ENCODE assay signal across 16 cellular contexts in genomic region chr14:49589387-49589786, GRCh38. TPM values are rescaled to one million over a fixed set of nuclear protein-coding genes. Genes with fewer than 3 reads are reported as not detected.
DNase-seq lines count a peak whose midpoint lies in the region; ATAC-seq, FAIRE-seq and TF ChIP-seq lines count a peak whose summit lies in the region.
"Had no signal": no experiment of that assay in that cellular context is flagged by ENCODE, and none has a peak within 500 bp of the region (broad histone marks: within the 10 kb centered on the region; RNA-seq: fewer than 3 reads in every experiment).

No MANE protein-coding gene starts in this region.

- H3K27ac ChIP-seq in liver (ENCODE audit: low read depth in 1 of 2, low read length in 2 of 2) (no peak overlapping the region), HepG2 (ENCODE audit: extremely low read length, insufficient read depth, low read length) (no peak overlapping the region)
- H3K27ac ChIP-seq: C4-2B had no signal

- H3K9me3 Mint-ChIP-seq in endothelial cell (ENCODE audit: unreplicated experiment), result no peaks in the 10 kb centered on the region

- CTCF ChIA-PET in HepG2 (lab: Yijun Ruan, JAX; ENCODE audit: low intra/inter-chr PET ratio, low total read pairs), result no interaction called here

- BruUV-seq in HepG2 (replicated peaks; lab: Mats Ljungman, UMichigan), result no TSS peak

- TF ChIP-seq EP300 in HepG2 (IDR thresholded peaks at IDR 0.05; ENCODE audit: low read depth in 2 of 2, low read length in 2 of 2), result no peak
- TF ChIP-seq EP300 in HepG2 (CRISPR knock-in tag; IDR thresholded peaks at IDR 0.05; ENCODE audit: borderline replicate concordance), result no peak
- TF ChIP-seq EP300 in Ishikawa (IDR thresholded peaks at IDR 0.05; ENCODE audit: borderline replicate concordance), result no peak

- 95% methylated on average over 3 of the region's 3 CpGs for WGBS in liver
- 82% methylated on average over 3 of the region's 3 CpGs for WGBS in HepG2 (ENCODE audit: low lambda C conversion rate)

- H3K4me3 ChIP-seq in liver (ENCODE audit: low read depth in 1 of 3, low read length in 3 of 3) (no peak overlapping the region), HepG2 (replicated peaks in 1 of 3; ENCODE audit: insufficient read depth in 1 of 3, low read depth in 2 of 3, low read length in 3 of 3) (no peak overlapping the region)

- H3K9me3 ChIP-seq in liver (ENCODE audit: control insufficient read depth in 4 of 4, low read length in 3 of 4), result no peaks in the 10 kb centered on the region
- no peaks in the 10 kb centered on the region for H3K9me3 ChIP-seq in HepG2 (ENCODE audit: low read length)

- H3K36me3 ChIP-seq in liver (ENCODE audit: control insufficient read depth in 4 of 4, insufficient read depth in 3 of 4, low read depth in 1 of 4, low read length in 3 of 4) (no peaks in the 10 kb centered on the region), HepG2 (replicated peaks in 1 of 2; ENCODE audit: control insufficient read depth in 1 of 2, insufficient read depth in 2 of 2, low read length in 2 of 2) (peaks cover under 1 to 3% of the 10 kb centered on the region in 2 experiments; a peak in 2 of 5 replicates)

- TF ChIP-seq CTCF in liver (IDR thresholded peaks at IDR 0.05; ENCODE audit: low read depth, low read length, missing input control) (no peak), HepG2 (CRISPR knock-in tag; IDR thresholded peaks at IDR 0.05) (no peak), endothelial cell (IDR thresholded peaks at IDR 0.05; ENCODE audit: unreplicated experiment) (no peak)

- FAIRE-seq in HepG2 (lab: Jason Lieb, UNC), result no peak
- FAIRE-seq: HTR-8/SVneo had no signal

- ATAC-seq in HepG2, result no peak
- ATAC-seq: HCT116 had no signal

- intact Hi-C loops in HepG2 (cut with micrococcal nuclease; ENCODE audit: unreplicated experiment), result no loop called here

- TF ChIP-seq RAD21 in liver (IDR thresholded peaks at IDR 0.05) (no peak), HepG2 (CRISPR knock-in tag; IDR thresholded peaks at IDR 0.05) (no peak), Ishikawa (IDR thresholded peaks at IDR 0.05; ENCODE audit: low read depth) (no peak)

- no peak for TF ChIP-seq POLR2A in HepG2 (IDR thresholded peaks at IDR 0.05; ENCODE audit: insufficient read depth in 1 of 2, low read depth in 2 of 2, low read length in 2 of 2)

- H3K27me3 Mint-ChIP-seq in endothelial cell (ENCODE audit: unreplicated experiment), result peaks cover 23% of the 10 kb centered on the region

- POLR2A ChIA-PET in HepG2 (lab: Yijun Ruan, JAX), result interaction anchor here (0.7 kb wide), 1 partner anchor 9 kb away, joined by 3 read pairs; the partner anchor contains the start of gene LRR1

- H3K9ac ChIP-seq in liver (ENCODE audit: low read depth in 1 of 2, low read length in 2 of 2), result no peak overlapping the region
- no peak overlapping the region for H3K9ac ChIP-seq in HepG2 (ENCODE audit: insufficient read depth, low read depth, low read length)

- peaks cover 14% of the 10 kb centered on the region for H3K36me3 Mint-ChIP-seq in endothelial cell (ENCODE audit: low read depth, unreplicated experiment)

- H3K4me1 Mint-ChIP-seq in endothelial cell (ENCODE audit: unreplicated experiment), result peaks cover 16% of the 10 kb centered on the region

- H3K79me2 ChIP-seq in HepG2 (ENCODE audit: insufficient read depth, low read length), result peaks cover 17% of the 10 kb centered on the region

- H4K20me1 ChIP-seq in HepG2 (ENCODE audit: insufficient read depth, low read length), result peaks cover 16% of the 10 kb centered on the region; the same call in 1 of the 2 replicates

- no peak for DNase-seq in HepG2 (ENCODE audit: low spot score)
- DNase-seq in endothelial cell (ENCODE audit: low spot score), result no peak
- DNase-seq in DMS53 treated with DMSO at 0.1 percent for 48 hours (lab: John Stamatoyannopoulos, UW; ENCODE audit: unreplicated experiment), result no peak
- DNase-seq in hypothalamus (lab: John Stamatoyannopoulos, UW), result no peak
- DNase-seq: ACHN; CD4-positive, alpha-beta memory T cell; DMS153; DMS79 treated with DMSO at 0.1 percent for 48 hours; GF-D8; GOT3; H7 had no signal

- in situ Hi-C loops in HepG2 (cut with HindIII; ENCODE audit: extremely low pct_ligation_motif_present, low pct_unique_long_range_greater_than_20kb), result no loop called here

- H3K4me2 ChIP-seq in HepG2 (ENCODE audit: low read depth, low read length), result no peak overlapping the region

- no peaks in the 10 kb centered on the region for H3K27me3 ChIP-seq in liver (ENCODE audit: control insufficient read depth in 4 of 4, insufficient read depth in 4 of 4, low read length in 3 of 4)
- H3K27me3 ChIP-seq in HepG2 (ENCODE audit: control insufficient read depth in 1 of 2, insufficient read depth in 2 of 2, low read length in 2 of 2), result no peaks in the 10 kb centered on the region; a peak in 1 of 5 replicates

- H3K27ac Mint-ChIP-seq in endothelial cell (ENCODE audit: unreplicated experiment), result peak overlapping the region; percentile 39

- no peak overlapping the region for H2AFZ ChIP-seq in HepG2 (ENCODE audit: low read length)

- peaks cover 3 to 13% (median 7%) of the 10 kb centered on the region in 4 donors for H3K4me1 ChIP-seq in liver (ENCODE audit: control insufficient read depth in 4 of 4, insufficient read depth in 4 of 4, low read length in 3 of 4)
- H3K4me1 ChIP-seq in HepG2 (ENCODE audit: insufficient read depth, low read length), result peaks cover 39% of the 10 kb centered on the region

- H3K4me3 Mint-ChIP-seq in endothelial cell (ENCODE audit: unreplicated experiment), result no peak overlapping the region
- H3K4me3 Mint-ChIP-seq: CD4-positive, alpha-beta memory T cell had no signal

RNA-seq across cellular contexts. Expression of gene RPS29, which starts 3.2 kb away (rescaled TPM):
- total RNA-seq in liver (1,000 to 10,000 TPM in 1 of 2 donors, 100 to 1,000 TPM in 1; 606 to 1,739 TPM), HepG2 (2016; rRNA removed; fragmentation: Illumina TruSeq; extraction: Trizol) (3,901 and 4,303 TPM in 2 replicates), endothelial cell (ENCODE audit: unreplicated experiment) (2,246 TPM)
- polyA plus RNA-seq in liver (1,000 to 10,000 TPM in 1 of 2 donors, 100 to 1,000 TPM in 1; 584 to 1,071 TPM), HepG2 (2011; rRNA removed) (7,896 and 8,215 TPM in 2 replicates)
- 8,184 and 8,598 TPM in 2 replicates for total RNA-seq in HepG2 (2016; cell fraction: cytosol; rRNA removed; fragmentation: Illumina TruSeq; extraction: Trizol; ENCODE audit: low read depth)
- 4,185 and 4,312 TPM in 2 replicates for total RNA-seq in HepG2 (2016; cell fraction: insoluble cytoplasmic fraction; rRNA removed; fragmentation: Illumina TruSeq; extraction: Trizol)
- total RNA-seq in HepG2 (2016; cell fraction: membrane; rRNA removed; fragmentation: Illumina TruSeq; extraction: Trizol), result 10,515 and 11,473 TPM in 2 replicates
- 1,563 and 1,683 TPM in 2 replicates for total RNA-seq in HepG2 (2016; cell fraction: nucleus; rRNA removed; fragmentation: Illumina TruSeq; extraction: Trizol)
- 23,106 and 23,761 TPM in 2 replicates for polyA plus RNA-seq in HepG2 (2011; cell fraction: cytosol; rRNA removed)
- polyA plus RNA-seq in HepG2 (2011; cell fraction: nucleus; rRNA removed), result 3,131 and 3,133 TPM in 2 replicates
- 7,846 and 11,802 TPM in 2 replicates for polyA plus RNA-seq in HepG2 (2012)
- polyA plus RNA-seq in HepG2 (2016; cell fraction: cytosol; fragmentation: Illumina TruSeq; extraction: Trizol; ENCODE audit: low read depth), result 7,461 and 7,652 TPM in 2 replicates
- 2,305 and 2,788 TPM in 2 replicates for polyA plus RNA-seq in HepG2 (2016; cell fraction: insoluble cytoplasmic fraction; fragmentation: Illumina TruSeq; extraction: Trizol; ENCODE audit: low read depth)
- 6,369 and 7,188 TPM in 2 replicates for polyA plus RNA-seq in HepG2 (2016; cell fraction: membrane; fragmentation: Illumina TruSeq; extraction: Trizol; ENCODE audit: low read depth)
- 1,882 and 2,182 TPM in 2 replicates for polyA plus RNA-seq in HepG2 (2016; cell fraction: nucleus; fragmentation: Illumina TruSeq; extraction: Trizol; ENCODE audit: insufficient read depth, low read depth)
- 1,545 and 1,558 TPM in 2 replicates for polyA minus RNA-seq in HepG2 (2011; rRNA and poly(A)+ RNA removed; ENCODE audit: low replicate concordance)
- 502 and 598 TPM in 2 replicates for polyA minus RNA-seq in HepG2 (2011; cell fraction: cytosol; rRNA and poly(A)+ RNA removed)
- polyA minus RNA-seq in HepG2 (2011; cell fraction: nucleus; rRNA and poly(A)+ RNA removed), result 266 and 310 TPM in 2 replicates

RNA-seq across cellular contexts. Expression of gene LRR1, which starts 9.4 kb away (rescaled TPM):
- total RNA-seq in liver (10 to 100 TPM in 1 of 2 donors, 1 to 10 TPM in 1; 3.8 to 23.2 TPM), HepG2 (2016; rRNA removed; fragmentation: Illumina TruSeq; extraction: Trizol) (36.2 and 49.8 TPM in 2 replicates), endothelial cell (ENCODE audit: unreplicated experiment) (12.9 TPM)
- polyA plus RNA-seq in liver (1 to 10 TPM; 3.7 to 4.4 TPM), HepG2 (2011; rRNA removed) (3.9 and 7.0 TPM in 2 replicates)
- total RNA-seq in HepG2 (2016; cell fraction: cytosol; rRNA removed; fragmentation: Illumina TruSeq; extraction: Trizol; ENCODE audit: low read depth), result 25.3 and 29.2 TPM in 2 replicates
- total RNA-seq in HepG2 (2016; cell fraction: insoluble cytoplasmic fraction; rRNA removed; fragmentation: Illumina TruSeq; extraction: Trizol), result 37.2 and 49.2 TPM in 2 replicates
- total RNA-seq in HepG2 (2016; cell fraction: membrane; rRNA removed; fragmentation: Illumina TruSeq; extraction: Trizol), result 30.8 and 32.4 TPM in 2 replicates
- total RNA-seq in HepG2 (2016; cell fraction: nucleus; rRNA removed; fragmentation: Illumina TruSeq; extraction: Trizol), result 18.7 and 21.3 TPM in 2 replicates
- polyA plus RNA-seq in HepG2 (2011; cell fraction: cytosol; rRNA removed), result 4.2 and 4.3 TPM in 2 replicates
- 1.9 and 2.1 TPM in 2 replicates for polyA plus RNA-seq in HepG2 (2011; cell fraction: nucleus; rRNA removed)
- polyA plus RNA-seq in HepG2 (2012), result 4.8 and 6.0 TPM in 2 replicates
- polyA plus RNA-seq in HepG2 (2016; cell fraction: cytosol; fragmentation: Illumina TruSeq; extraction: Trizol; ENCODE audit: low read depth), result 14.3 and 17.0 TPM in 2 replicates
- 36.2 and 39.0 TPM in 2 replicates for polyA plus RNA-seq in HepG2 (2016; cell fraction: insoluble cytoplasmic fraction; fragmentation: Illumina TruSeq; extraction: Trizol; ENCODE audit: low read depth)
- polyA plus RNA-seq in HepG2 (2016; cell fraction: membrane; fragmentation: Illumina TruSeq; extraction: Trizol; ENCODE audit: low read depth), result 16.8 and 17.0 TPM in 2 replicates
- polyA plus RNA-seq in HepG2 (2016; cell fraction: nucleus; fragmentation: Illumina TruSeq; extraction: Trizol; ENCODE audit: insufficient read depth, low read depth), result 17.4 and 22.9 TPM in 2 replicates
- 6.5 and 13.4 TPM in 2 replicates for polyA minus RNA-seq in HepG2 (2011; rRNA and poly(A)+ RNA removed; ENCODE audit: low replicate concordance)
- 3.0 and 4.6 TPM in 2 replicates for polyA minus RNA-seq in HepG2 (2011; cell fraction: cytosol; rRNA and poly(A)+ RNA removed)
- 9.0 and 10.3 TPM in 2 replicates for polyA minus RNA-seq in HepG2 (2011; cell fraction: nucleus; rRNA and poly(A)+ RNA removed)

RNA-seq across cellular contexts. Expression of gene RPL36AL, which starts 31.0 kb away (rescaled TPM):
- total RNA-seq in liver (100 to 1,000 TPM; 110 to 115 TPM), HepG2 (2016; rRNA removed; fragmentation: Illumina TruSeq; extraction: Trizol) (294 and 383 TPM in 2 replicates), endothelial cell (ENCODE audit: unreplicated experiment) (186 TPM)
- polyA plus RNA-seq in liver (100 to 1,000 TPM; 181 to 268 TPM), HepG2 (2011; rRNA removed) (84.2 and 90.0 TPM in 2 replicates)
- total RNA-seq in HepG2 (2016; cell fraction: cytosol; rRNA removed; fragmentation: Illumina TruSeq; extraction: Trizol; ENCODE audit: low read depth), result 88.6 and 90.1 TPM in 2 replicates
- 283 and 392 TPM in 2 replicates for total RNA-seq in HepG2 (2016; cell fraction: insoluble cytoplasmic fraction; rRNA removed; fragmentation: Illumina TruSeq; extraction: Trizol)
- 101 and 102 TPM in 2 replicates for total RNA-seq in HepG2 (2016; cell fraction: membrane; rRNA removed; fragmentation: Illumina TruSeq; extraction: Trizol)
- 94.7 and 104 TPM in 2 replicates for total RNA-seq in HepG2 (2016; cell fraction: nucleus; rRNA removed; fragmentation: Illumina TruSeq; extraction: Trizol)
- 86.6 and 126 TPM in 2 replicates for polyA plus RNA-seq in HepG2 (2011; cell fraction: cytosol; rRNA removed)
- polyA plus RNA-seq in HepG2 (2011; cell fraction: nucleus; rRNA removed), result 25.3 and 33.1 TPM in 2 replicates
- polyA plus RNA-seq in HepG2 (2012), result 175 and 257 TPM in 2 replicates
- polyA plus RNA-seq in HepG2 (2016; cell fraction: cytosol; fragmentation: Illumina TruSeq; extraction: Trizol; ENCODE audit: low read depth), result 98.6 and 103 TPM in 2 replicates
- 442 and 461 TPM in 2 replicates for polyA plus RNA-seq in HepG2 (2016; cell fraction: insoluble cytoplasmic fraction; fragmentation: Illumina TruSeq; extraction: Trizol; ENCODE audit: low read depth)
- 108 and 109 TPM in 2 replicates for polyA plus RNA-seq in HepG2 (2016; cell fraction: membrane; fragmentation: Illumina TruSeq; extraction: Trizol; ENCODE audit: low read depth)
- 176 and 178 TPM in 2 replicates for polyA plus RNA-seq in HepG2 (2016; cell fraction: nucleus; fragmentation: Illumina TruSeq; extraction: Trizol; ENCODE audit: insufficient read depth, low read depth)
- polyA minus RNA-seq in HepG2 (2011; rRNA and poly(A)+ RNA removed; ENCODE audit: low replicate concordance), result 4.9 and 21.4 TPM in 2 replicates
- 35.3 and 38.6 TPM in 2 replicates for polyA minus RNA-seq in HepG2 (2011; cell fraction: cytosol; rRNA and poly(A)+ RNA removed)
- 19.6 and 28.7 TPM in 2 replicates for polyA minus RNA-seq in HepG2 (2011; cell fraction: nucleus; rRNA and poly(A)+ RNA removed)

RNA-seq across cellular contexts. Expression of gene MGAT2, which starts 31.2 kb away (rescaled TPM):
- total RNA-seq in liver (10 to 100 TPM; 31.5 to 44.0 TPM), HepG2 (2016; rRNA removed; fragmentation: Illumina TruSeq; extraction: Trizol) (47.2 and 51.9 TPM in 2 replicates), endothelial cell (ENCODE audit: unreplicated experiment) (47.0 TPM)
- polyA plus RNA-seq in liver (10 to 100 TPM; 10.5 to 26.0 TPM), HepG2 (2011; rRNA removed) (12.4 and 12.9 TPM in 2 replicates)
- total RNA-seq in HepG2 (2016; cell fraction: cytosol; rRNA removed; fragmentation: Illumina TruSeq; extraction: Trizol; ENCODE audit: low read depth), result 11.1 and 14.0 TPM in 2 replicates
- 50.9 and 51.9 TPM in 2 replicates for total RNA-seq in HepG2 (2016; cell fraction: insoluble cytoplasmic fraction; rRNA removed; fragmentation: Illumina TruSeq; extraction: Trizol)
- 47.8 and 48.8 TPM in 2 replicates for total RNA-seq in HepG2 (2016; cell fraction: membrane; rRNA removed; fragmentation: Illumina TruSeq; extraction: Trizol)
- 35.6 and 35.7 TPM in 2 replicates for total RNA-seq in HepG2 (2016; cell fraction: nucleus; rRNA removed; fragmentation: Illumina TruSeq; extraction: Trizol)
- polyA plus RNA-seq in HepG2 (2011; cell fraction: cytosol; rRNA removed), result 11.6 and 13.5 TPM in 2 replicates
- polyA plus RNA-seq in HepG2 (2011; cell fraction: nucleus; rRNA removed), result 4.6 and 5.3 TPM in 2 replicates
- 4.2 and 5.5 TPM in 2 replicates for polyA plus RNA-seq in HepG2 (2012)
- 9.6 and 11.4 TPM in 2 replicates for polyA plus RNA-seq in HepG2 (2016; cell fraction: cytosol; fragmentation: Illumina TruSeq; extraction: Trizol; ENCODE audit: low read depth)
- polyA plus RNA-seq in HepG2 (2016; cell fraction: insoluble cytoplasmic fraction; fragmentation: Illumina TruSeq; extraction: Trizol; ENCODE audit: low read depth), result 42.7 and 53.6 TPM in 2 replicates
- polyA plus RNA-seq in HepG2 (2016; cell fraction: membrane; fragmentation: Illumina TruSeq; extraction: Trizol; ENCODE audit: low read depth), result 30.4 and 34.7 TPM in 2 replicates
- 41.5 and 42.4 TPM in 2 replicates for polyA plus RNA-seq in HepG2 (2016; cell fraction: nucleus; fragmentation: Illumina TruSeq; extraction: Trizol; ENCODE audit: insufficient read depth, low read depth)
- 13.7 and 21.0 TPM in 2 replicates for polyA minus RNA-seq in HepG2 (2011; rRNA and poly(A)+ RNA removed; ENCODE audit: low replicate concordance)
- 14.9 and 15.9 TPM in 2 replicates for polyA minus RNA-seq in HepG2 (2011; cell fraction: cytosol; rRNA and poly(A)+ RNA removed)
- 10.3 and 10.8 TPM in 2 replicates for polyA minus RNA-seq in HepG2 (2011; cell fraction: nucleus; rRNA and poly(A)+ RNA removed)

RNA-seq across cellular contexts. Expression of gene DNAAF2, which starts 45.7 kb away (rescaled TPM):
- total RNA-seq in liver (1 to 10 TPM; 4.6 to 8.2 TPM), HepG2 (2016; rRNA removed; fragmentation: Illumina TruSeq; extraction: Trizol) (13.6 and 17.9 TPM in 2 replicates), endothelial cell (ENCODE audit: unreplicated experiment) (8.6 TPM)
- polyA plus RNA-seq in liver (1 to 10 TPM; 4.2 to 6.1 TPM), HepG2 (2011; rRNA removed) (6.1 TPM in 2 replicates)
- total RNA-seq in HepG2 (2016; cell fraction: cytosol; rRNA removed; fragmentation: Illumina TruSeq; extraction: Trizol; ENCODE audit: low read depth), result 4.8 and 5.7 TPM in 2 replicates
- total RNA-seq in HepG2 (2016; cell fraction: insoluble cytoplasmic fraction; rRNA removed; fragmentation: Illumina TruSeq; extraction: Trizol), result 14.5 and 17.7 TPM in 2 replicates
- 10.8 and 12.3 TPM in 2 replicates for total RNA-seq in HepG2 (2016; cell fraction: membrane; rRNA removed; fragmentation: Illumina TruSeq; extraction: Trizol)
- total RNA-seq in HepG2 (2016; cell fraction: nucleus; rRNA removed; fragmentation: Illumina TruSeq; extraction: Trizol), result 7.0 and 8.3 TPM in 2 replicates
- 4.9 and 5.2 TPM in 2 replicates for polyA plus RNA-seq in HepG2 (2011; cell fraction: cytosol; rRNA removed)
- polyA plus RNA-seq in HepG2 (2011; cell fraction: nucleus; rRNA removed), result 2.5 and 2.7 TPM in 2 replicates
- polyA plus RNA-seq in HepG2 (2012), result 7.4 and 8.1 TPM in 2 replicates
- polyA plus RNA-seq in HepG2 (2016; cell fraction: cytosol; fragmentation: Illumina TruSeq; extraction: Trizol; ENCODE audit: low read depth), result 3.3 and 4.7 TPM in 2 replicates
- polyA plus RNA-seq in HepG2 (2016; cell fraction: insoluble cytoplasmic fraction; fragmentation: Illumina TruSeq; extraction: Trizol; ENCODE audit: low read depth), result 17.1 and 19.1 TPM in 2 replicates
- 7.1 and 7.4 TPM in 2 replicates for polyA plus RNA-seq in HepG2 (2016; cell fraction: membrane; fragmentation: Illumina TruSeq; extraction: Trizol; ENCODE audit: low read depth)
- polyA plus RNA-seq in HepG2 (2016; cell fraction: nucleus; fragmentation: Illumina TruSeq; extraction: Trizol; ENCODE audit: insufficient read depth, low read depth), result 9.5 and 10.7 TPM in 2 replicates
- 2.7 and 3.1 TPM in 2 replicates for polyA minus RNA-seq in HepG2 (2011; rRNA and poly(A)+ RNA removed; ENCODE audit: low replicate concordance)
- polyA minus RNA-seq in HepG2 (2011; cell fraction: cytosol; rRNA and poly(A)+ RNA removed), result 3.6 and 4.2 TPM in 2 replicates
- 3.1 and 4.5 TPM in 2 replicates for polyA minus RNA-seq in HepG2 (2011; cell fraction: nucleus; rRNA and poly(A)+ RNA removed)
